In the genomic region with DNA sequence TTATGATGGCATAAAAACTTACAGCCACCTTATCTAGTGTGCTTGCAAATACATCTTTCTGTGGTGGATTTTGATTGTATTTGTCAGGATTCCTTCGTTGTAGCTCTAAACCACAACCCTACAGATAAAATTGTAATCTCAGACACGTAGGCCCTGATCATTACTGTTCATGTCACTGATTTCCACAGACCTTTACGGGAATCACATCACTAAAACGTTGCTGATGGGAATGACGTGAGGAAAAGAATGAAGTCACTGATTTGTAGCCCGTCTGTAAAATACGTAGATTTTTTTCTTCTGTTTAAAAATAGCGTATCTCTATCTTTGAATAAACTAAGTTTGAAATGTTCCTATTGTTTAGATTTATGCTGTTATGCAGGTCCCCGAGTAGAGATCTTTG, we compare ENCODE assay signal across 22 cellular contexts.
"Had no signal": no experiment of that assay in that cellular context is flagged by ENCODE, and none has a peak within 500 bp of the region (broad histone marks: within the 10 kb centered on the region; RNA-seq: fewer than 3 reads in every experiment).

No MANE protein-coding gene starts in this region.

- H3K4me3 ChIP-seq: K562, SJSA1, SK-N-MC had no signal

- H3K27ac Mint-ChIP-seq: IgD-negative memory B cell had no signal

- H3K36me3 Mint-ChIP-seq: IgD-negative memory B cell had no signal

- H3K4me1 Mint-ChIP-seq: IgD-negative memory B cell had no signal

- H3K4me1 ChIP-seq: SJSA1 had no signal

- DNase-seq: Kasumi-1, MM.1S, NCI-H1092 treated with DMSO at 0.1 percent for 48 hours, NCI-H1436, NCI-H187, NCI-H2029, NCI-H2081 treated with DMSO at 0.1 percent for 48 hours, NCI-H2171, NCI-H226, NCI-H446, NCI-H510A, NCI-H524 treated with DMSO at 0.1 percent for 48 hours, NCI-H69, NCI-H774, Right ventricle myocardium superior, RPMI8226, SIG-M5 had no signal

- H3K4me2 ChIP-seq: KMS-11 had no signal

- H3K36me3 ChIP-seq: SJSA1 had no signal

- ATAC-seq: K562 had no signal

- H3K27ac ChIP-seq: KMS-11, SJSA1, SK-N-MC had no signal

- H3K4me3 Mint-ChIP-seq: IgD-negative memory B cell had no signal
